ENCODE assay signal across 27 cellular contexts in genomic region chr2:84449711-84450110, GRCh38.
"Had no signal": no experiment of that assay in that cellular context is flagged by ENCODE, and none has a peak within 500 bp of the region (broad histone marks: within the 10 kb centered on the region; RNA-seq: fewer than 3 reads in every experiment).

No MANE protein-coding gene starts in this region.

- ATAC-seq: effector memory CD8-positive, alpha-beta T cell; gastrocnemius medialis; mucosa of descending colon; natural killer cell treated with Interleukin-12 subunit alpha and Interleukin-12 subunit beta and Interleukin-15 and Interleukin-18, amount 100 ng/mL, for 72 hours; sciatic nerve; stimulated activated naive CD8-positive, alpha-beta T cell treated with anti-CD3 and anti-CD28 coated beads, Interleukin-15, amount 100 ng/mL, for 72 hours had no signal

- H3K4me3 Mint-ChIP-seq: effector memory CD8-positive, alpha-beta T cell; mesothelial cell of epicardium; naive B cell; natural killer cell treated with Interleukin-12 subunit alpha and Interleukin-12 subunit beta and Interleukin-15 and Interleukin-18, amount 100 ng/mL, for 72 hours; neural crest cell; stimulated activated naive CD8-positive, alpha-beta T cell treated with anti-CD3 and anti-CD28 coated beads, Interleukin-15, amount 100 ng/mL, for 72 hours had no signal

- H3K27ac ChIP-seq: prostate gland, right atrium auricular region, suprapubic skin, transverse colon, upper lobe of right lung, uterus had no signal

- H3K27ac Mint-ChIP-seq: mesothelial cell of epicardium; natural killer cell treated with Interleukin-12 subunit alpha and Interleukin-12 subunit beta and Interleukin-15 and Interleukin-18, amount 100 ng/mL, for 72 hours had no signal

- H3K4me2 ChIP-seq: smooth muscle cell had no signal

- H3K9me3 ChIP-seq: gastrocnemius medialis, mucosa of descending colon, prostate gland, right atrium auricular region, suprapubic skin, transverse colon, upper lobe of right lung, uterus had no signal

- H3K36me3 ChIP-seq: prostate gland, uterus had no signal

- H3K4me3 ChIP-seq: gastrocnemius medialis, lung, mucosa of descending colon, prostate gland, right atrium auricular region, smooth muscle cell, suprapubic skin, transverse colon, upper lobe of right lung, uterus had no signal

- DNase-seq: cortex of kidney; effector memory CD8-positive, alpha-beta T cell; gastrocnemius medialis; head of caudate nucleus; mesenchymal stem cell; mucosa of descending colon; naive B cell; stimulated activated CD4-positive, alpha-beta T cell treated with anti-CD3 and anti-CD28 coated beads, Interleukin-12 subunit alpha, Interleukin-12 subunit beta, amount 100 ng/mL, for 4 hours; stimulated activated CD4-positive, alpha-beta T cell treated with anti-CD3 and anti-CD28 coated beads, Interleukin-1b, Interleukin-23, amount 100 ng/mL, for 48 hours; stimulated activated CD4-positive, alpha-beta T cell treated with anti-CD3 and anti-CD28 coated beads, Interleukin-4, amount 100 ng/mL, for 1 hour; stimulated activated CD8-positive, alpha-beta memory T cell treated with anti-CD3 and anti-CD28 coated beads, Interleukin-4, amount 100 ng/mL, for 48 hours; stimulated activated naive CD4-positive, alpha-beta T cell; stimulated activated naive CD8-positive, alpha-beta T cell treated with anti-CD3 and anti-CD28 coated beads, Interleukin-15, amount 100 ng/mL, for 72 hours; transverse colon; upper lobe of right lung; uterus had no signal

- H3K27me3 ChIP-seq: gastrocnemius medialis, right atrium auricular region, suprapubic skin, transverse colon, upper lobe of right lung, uterus had no signal

- H3K4me1 ChIP-seq: prostate gland had no signal

- FAIRE-seq: endometrium, keratinocyte had no signal

- H3K27me3 Mint-ChIP-seq: effector memory CD8-positive, alpha-beta T cell; naive B cell; natural killer cell treated with Interleukin-12 subunit alpha and Interleukin-12 subunit beta and Interleukin-15 and Interleukin-18, amount 100 ng/mL, for 72 hours; stimulated activated naive CD8-positive, alpha-beta T cell treated with anti-CD3 and anti-CD28 coated beads, Interleukin-15, amount 100 ng/mL, for 72 hours had no signal

- H3K9me3 Mint-ChIP-seq: effector memory CD8-positive, alpha-beta T cell; mesothelial cell of epicardium; naive B cell; natural killer cell treated with Interleukin-12 subunit alpha and Interleukin-12 subunit beta and Interleukin-15 and Interleukin-18, amount 100 ng/mL, for 72 hours; neural crest cell; stimulated activated naive CD8-positive, alpha-beta T cell treated with anti-CD3 and anti-CD28 coated beads, Interleukin-15, amount 100 ng/mL, for 72 hours had no signal
